In genomic region chr1:178941849-178942248, GRCh38 we compare ENCODE assay signal across 24 cellular contexts.
A peak's percentile ranks its signal among the peaks of the same experiment; 100 is the strongest.
DNase-seq lines count a peak whose midpoint lies in the region; ATAC-seq and TF ChIP-seq lines count a peak whose summit lies in the region.
"Had no signal": no experiment of that assay in that cellular context is flagged by ENCODE, and none has a peak within 500 bp of the region (broad histone marks: within the 10 kb centered on the region; RNA-seq: fewer than 3 reads in every experiment).

No MANE protein-coding gene starts in this region.

- no peaks in the 10 kb centered on the region for H3K36me3 Mint-ChIP-seq in neural crest cell (ENCODE audit: low read depth)
- H3K36me3 Mint-ChIP-seq: brain; mesothelial cell of epicardium; natural killer cell; stimulated activated naive B cell treated with anti-CD40 and anti-IgM and Interleukin-4, amounts not matched to agents 10 μg/mL and 1 μg/mL and 100 μg/mL, for 72 hours had no signal

- in situ Hi-C loops in HAP-1 (cut with MboI; ENCODE audit: low sequenced_read_pairs), result no loop called here

- TF ChIP-seq CTCF in fibroblast of lung (conservative IDR thresholded peaks at IDR 0.05 in 1 of 2, IDR thresholded peaks at IDR 0.05 in 1 of 2; ENCODE audit: low read depth in 1 of 2, low read length in 2 of 2) (no peak), neural crest cell (conservative IDR thresholded peaks at IDR 0.05) (no peak)

- peaks cover 7% of the 10 kb centered on the region for H3K4me1 ChIP-seq in fibroblast of lung (ENCODE audit: control insufficient read depth, extremely low read depth, insufficient read depth, low read length)
- no peaks in the 10 kb centered on the region for H3K4me1 ChIP-seq in HAP-1

- no peaks in the 10 kb centered on the region for H3K27me3 ChIP-seq in fibroblast of lung (ENCODE audit: control insufficient read depth, insufficient read depth, low read length)
- H3K27me3 ChIP-seq in HAP-1 (ENCODE audit: low read depth), result no peaks in the 10 kb centered on the region
- H3K27me3 ChIP-seq: heart right ventricle had no signal

- no peak for ATAC-seq in HG02678 (IDR thresholded peaks at IDR 0.05; ENCODE audit: unreplicated experiment)
- ATAC-seq: activated naive CD8-positive, alpha-beta T cell treated with anti-CD3 and anti-CD28 coated beads, Interleukin-2, amount 50 U/mL, for 24 hours; heart right ventricle; left colon; natural killer cell; stimulated activated naive B cell treated with anti-CD40 and anti-IgM and Interleukin-4, amounts not matched to agents 10 μg/mL and 1 μg/mL and 100 μg/mL, for 72 hours had no signal

- H3K4me3 Mint-ChIP-seq in neural crest cell, result no peak overlapping the region
- H3K4me3 Mint-ChIP-seq: activated naive CD8-positive, alpha-beta T cell treated with anti-CD3 and anti-CD28 coated beads, Interleukin-2, amount 50 U/mL, for 24 hours; brain; endodermal cell; mesothelial cell of epicardium; natural killer cell; stimulated activated naive B cell treated with anti-CD40 and anti-IgM and Interleukin-4, amounts not matched to agents 10 μg/mL and 1 μg/mL and 100 μg/mL, for 72 hours; T-helper 1 cell treated with Interleukin-12 subunit alpha and Interleukin-12 subunit beta and Interleukin-4 antibody, amounts not matched to agents 30 μg/mL and 1 μg/mL, for 36 hours had no signal

- H3K36me3 ChIP-seq in fibroblast of lung (ENCODE audit: control insufficient read depth, insufficient read depth, low read length) (no peaks in the 10 kb centered on the region), HAP-1 (replicated peaks) (no peaks in the 10 kb centered on the region)
- H3K36me3 ChIP-seq: heart right ventricle had no signal

- no peaks in the 10 kb centered on the region for H4K20me1 ChIP-seq in fibroblast of lung (ENCODE audit: control insufficient read depth, extremely low read depth, insufficient read depth, low read length)

- no peak overlapping the region for H3K27ac ChIP-seq in fibroblast of lung (ENCODE audit: insufficient read depth, low read length)

- no peaks in the 10 kb centered on the region for H3K79me2 ChIP-seq in fibroblast of lung (ENCODE audit: control insufficient read depth, insufficient read depth, low read length)

- H3K9ac ChIP-seq in fibroblast of lung (ENCODE audit: insufficient read depth, low read length), result no peak overlapping the region

- H3K4me1 Mint-ChIP-seq in neural crest cell, result peaks cover 13% of the 10 kb centered on the region
- H3K4me1 Mint-ChIP-seq: endodermal cell, natural killer cell had no signal

- peak overlapping the region; percentile 32 for H3K27ac Mint-ChIP-seq in neural crest cell (ENCODE audit: unreplicated experiment)
- H3K27ac Mint-ChIP-seq: activated naive CD8-positive, alpha-beta T cell treated with anti-CD3 and anti-CD28 coated beads, Interleukin-2, amount 50 U/mL, for 24 hours; endodermal cell; mesothelial cell of epicardium; natural killer cell; stimulated activated naive B cell treated with anti-CD40 and anti-IgM and Interleukin-4, amounts not matched to agents 10 μg/mL and 1 μg/mL and 100 μg/mL, for 72 hours; T-helper 1 cell treated with Interleukin-12 subunit alpha and Interleukin-12 subunit beta and Interleukin-4 antibody, amounts not matched to agents 30 μg/mL and 1 μg/mL, for 36 hours had no signal

- DNase-seq in activated CD8-positive, alpha-beta memory T cell treated with anti-CD3 and anti-CD28 coated beads for 24 hours, result peak; percentile 32
- no peak for DNase-seq in activated CD8-positive, alpha-beta memory T cell treated with anti-CD3 and anti-CD28 coated beads, Interleukin-2, amount 50 U/mL, for 4 hours
- DNase-seq in fibroblast of lung (ENCODE audit: low read depth in 2 of 2) (peak; percentile 52 to 56), neural crest cell (ENCODE audit: low read depth, low spot score) (no peak), HAP-1 (ENCODE audit: low spot score in 2 of 2) (no peak), Ammon's horn (ENCODE audit: low spot score) (no peak), NCI-H1092 treated with DMSO at 0.1 percent for 48 hours (lab: John Stamatoyannopoulos, UW) (no peak)
- DNase-seq: activated CD4-positive, alpha-beta T cell treated with anti-CD3 and anti-CD28 coated beads for 48 hours; activated CD8-positive, alpha-beta memory T cell treated with anti-CD3 and anti-CD28 coated beads, Interleukin-2, amount 50 U/mL, for 48 hours; activated naive CD8-positive, alpha-beta T cell treated with anti-CD3 and anti-CD28 coated beads, Interleukin-2, amount 50 U/mL, for 24 hours; EL; GOT3; heart right ventricle; left colon; natural killer cell; NCI-H1694; NCI-H69; posterior cingulate gyrus; stimulated activated naive B cell treated with anti-CD40 and anti-IgM and Interleukin-4, amounts not matched to agents 10 μg/mL and 1 μg/mL and 100 μg/mL, for 72 hours had no signal

- H3K27me3 Mint-ChIP-seq in neural crest cell (ENCODE audit: low read depth), result peaks cover 2% of the 10 kb centered on the region

- no peaks in the 10 kb centered on the region for H3K9me3 Mint-ChIP-seq in neural crest cell
- H3K9me3 Mint-ChIP-seq: activated naive CD8-positive, alpha-beta T cell treated with anti-CD3 and anti-CD28 coated beads, Interleukin-2, amount 50 U/mL, for 24 hours; brain; endodermal cell; mesothelial cell of epicardium; natural killer cell; stimulated activated naive B cell treated with anti-CD40 and anti-IgM and Interleukin-4, amounts not matched to agents 10 μg/mL and 1 μg/mL and 100 μg/mL, for 72 hours; T-helper 1 cell treated with Interleukin-12 subunit alpha and Interleukin-12 subunit beta and Interleukin-4 antibody, amounts not matched to agents 30 μg/mL and 1 μg/mL, for 36 hours had no signal

- no peak overlapping the region for H3K4me3 ChIP-seq in fibroblast of lung (replicated peaks in 1 of 4; ENCODE audit: control extremely low read depth in 1 of 4, insufficient read depth in 1 of 4, low read depth in 3 of 4, low read length in 4 of 4)
- H3K4me3 ChIP-seq in HAP-1, result no peak overlapping the region
- H3K4me3 ChIP-seq: heart right ventricle had no signal

- H3K9me3 ChIP-seq in fibroblast of lung (ENCODE audit: control insufficient read depth, insufficient read depth, low read depth, low read length) (no peaks in the 10 kb centered on the region), HAP-1 (no peaks in the 10 kb centered on the region)
- H3K9me3 ChIP-seq: heart right ventricle had no signal

- no peak overlapping the region for H2AFZ ChIP-seq in fibroblast of lung (ENCODE audit: low read length)

- no peak overlapping the region for H3K4me2 ChIP-seq in fibroblast of lung (ENCODE audit: extremely low read depth, insufficient read depth, low read length)

Comparison
In these comparisons a context has a peak if more than half of its experiments do, and no peak if none do; other contexts are left out.
1. DNase-seq: peak in activated CD8-positive, alpha-beta memory T cell treated with anti-CD3 and anti-CD28 coated beads for 24 hours (single experiment) and fibroblast of lung (2 of 2); none in activated CD8-positive, alpha-beta memory T cell treated with anti-CD3 and anti-CD28 coated beads, Interleukin-2, amount 50 U/mL, for 4 hours (single experiment), neural crest cell (single experiment), HAP-1 (0 of 2), Ammon's horn (single experiment) and NCI-H1092 treated with DMSO at 0.1 percent for 48 hours (single experiment).